ENCODE assay signal across 1 cellular context in genomic region chr2:223908304-223909047, GRCh38.
A peak's percentile ranks its signal among the peaks of the same experiment; 100 is the strongest.
TF ChIP-seq lines count a peak whose summit lies in the region.

No MANE protein-coding gene starts in this region.

TF ChIP-seq in HepG2, 621 proteins besides CTCF, POLR2A, EP300 and RAD21 (continued from another document and continues in another):
- TF ChIP-seq HINFP (CRISPR knock-in tag; IDR thresholded peaks at IDR 0.05; ENCODE audit: low read depth): peak; percentile 83; the same call in 1 of the 2 replicates
- TF ChIP-seq ETV5 (CRISPR knock-in tag; IDR thresholded peaks at IDR 0.05; ENCODE audit: borderline replicate concordance): peak; percentile 85; the same call in 1 of the 2 replicates
- TF ChIP-seq ELK4 (CRISPR knock-in tag; IDR thresholded peaks at IDR 0.05; ENCODE audit: borderline replicate concordance): no peak
- peak; percentile 64; the same call in 1 of the 2 replicates for TF ChIP-seq ZNF639 (CRISPR knock-in tag; conservative IDR thresholded peaks at IDR 0.05)
- no peak for TF ChIP-seq PCBP1 (IDR thresholded peaks at IDR 0.05; ENCODE audit: borderline replicate concordance, low read depth, low read length)
- TF ChIP-seq MTF1 (CRISPR knock-in tag; IDR thresholded peaks at IDR 0.05): no peak
- peak; percentile 88 for TF ChIP-seq ZNF280D (CRISPR knock-in tag; IDR thresholded peaks at IDR 0.05)
- no peak; the same call in 1 of the 2 replicates for TF ChIP-seq ZBTB40 (IDR thresholded peaks at IDR 0.05)
- peak; percentile 44; the same call in 1 of the 2 replicates for TF ChIP-seq ZBTB40 (CRISPR knock-in tag; IDR thresholded peaks at IDR 0.05)
- TF ChIP-seq ZNF614 (CRISPR knock-in tag; IDR thresholded peaks at IDR 0.05; ENCODE audit: borderline replicate concordance): peak; percentile 98
- TF ChIP-seq PRDM10 (CRISPR knock-in tag; IDR thresholded peaks at IDR 0.05; ENCODE audit: low read depth): no peak; the same call in 1 of the 2 replicates
- 0 out of 2 replicates have a peak, but pooled peaks have one; percentile 44 for TF ChIP-seq GATA4 (IDR thresholded peaks at IDR 0.05; ENCODE audit: borderline replicate concordance, low read depth)
- no peak for TF ChIP-seq KLF6 (CRISPR knock-in tag; IDR thresholded peaks at IDR 0.05)
- TF ChIP-seq CREB1 (IDR thresholded peaks at IDR 0.05): no peak
- TF ChIP-seq CREB1 (CRISPR knock-in tag; IDR thresholded peaks at IDR 0.05): peak; percentile 89
- no peak for TF ChIP-seq HOXA7 (CRISPR knock-in tag; IDR thresholded peaks at IDR 0.05)
- peak; percentile 86; the same call in 1 of the 2 replicates for TF ChIP-seq ZNF619 (CRISPR knock-in tag; IDR thresholded peaks at IDR 0.05)
- TF ChIP-seq PLRG1 (conservative IDR thresholded peaks at IDR 0.05): no peak
- TF ChIP-seq NR2C2 (CRISPR knock-in tag; IDR thresholded peaks at IDR 0.05; ENCODE audit: borderline replicate concordance): peak; percentile 70; the same call in 1 of the 2 replicates
- TF ChIP-seq NR3C1 (CRISPR knock-in tag; IDR thresholded peaks at IDR 0.05): no peak
- TF ChIP-seq ZNF260 (CRISPR knock-in tag; IDR thresholded peaks at IDR 0.05; ENCODE audit: borderline replicate concordance, low read depth): no peak
- TF ChIP-seq ZBTB34 (CRISPR knock-in tag; IDR thresholded peaks at IDR 0.05): peak; percentile 99
- 0 out of 2 replicates have a peak, but pooled peaks have one; percentile 38 for TF ChIP-seq TP53 (CRISPR knock-in tag; conservative IDR thresholded peaks at IDR 0.05)
- no peak for TF ChIP-seq ZSCAN22 (CRISPR knock-in tag; IDR thresholded peaks at IDR 0.05)
- peak; percentile 77; the same call in 1 of the 2 replicates for TF ChIP-seq SIX1 (CRISPR knock-in tag; IDR thresholded peaks at IDR 0.05; ENCODE audit: borderline replicate concordance)
- TF ChIP-seq ZFP36L2 (CRISPR knock-in tag; IDR thresholded peaks at IDR 0.05): no peak
- TF ChIP-seq CBX1 (IDR thresholded peaks at IDR 0.05; ENCODE audit: low read depth): peak; percentile 90
- TF ChIP-seq MED1 (CRISPR knock-in tag; IDR thresholded peaks at IDR 0.05): peak; percentile 91
- no peak for TF ChIP-seq FLYWCH1 (CRISPR knock-in tag; IDR thresholded peaks at IDR 0.05)
